ENCODE assay signal across 17 cellular contexts in the genomic region with DNA sequence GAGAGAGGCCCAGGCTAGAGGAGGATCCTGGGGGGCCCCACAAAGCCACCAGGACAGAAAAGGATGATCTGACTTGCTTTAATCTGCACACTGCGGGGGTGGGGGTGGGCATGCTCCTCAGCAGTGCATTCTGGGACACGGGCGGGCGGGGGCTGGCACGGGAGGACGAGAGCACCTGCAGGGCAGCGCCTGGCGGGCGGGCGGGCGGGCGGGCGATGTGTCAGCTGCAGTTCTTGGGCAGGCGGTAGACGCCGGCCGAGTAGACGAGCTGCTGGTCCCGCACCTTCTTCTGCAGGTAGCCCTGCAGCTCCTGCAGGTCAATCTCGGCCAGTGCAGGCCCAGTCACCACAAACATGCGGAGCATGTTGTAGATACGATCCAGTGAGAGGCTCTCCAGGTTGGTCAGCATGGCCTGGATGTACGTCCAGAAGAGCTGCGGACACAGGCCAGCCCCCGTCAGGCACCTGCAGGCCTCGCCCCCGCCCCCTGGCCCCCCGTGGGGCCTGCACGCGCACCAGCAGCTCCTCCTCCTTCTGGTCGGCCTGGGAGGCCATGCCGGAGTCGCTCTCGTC. TPM values are rescaled to one million over a fixed set of nuclear protein-coding genes. Genes with fewer than 3 reads are reported as not detected.
DNase-seq lines count a peak whose midpoint lies in the region; ATAC-seq, FAIRE-seq and TF ChIP-seq lines count a peak whose summit lies in the region.
"Had no signal": no experiment of that assay in that cellular context is flagged by ENCODE, and none has a peak within 500 bp of the region (broad histone marks: within the 10 kb centered on the region; RNA-seq: fewer than 3 reads in every experiment).

No MANE protein-coding gene starts in this region.

- no peak overlapping the region for H4K8ac ChIP-seq in trophoblast cell (ENCODE audit: low read depth, low read length)

- no peaks in the 10 kb centered on the region for H4K20me1 ChIP-seq in GM23338 (replicated peaks; ENCODE audit: insufficient read depth)
- H4K20me1 ChIP-seq in GM12878 (ENCODE audit: control insufficient read depth, insufficient read depth) = no peaks in the 10 kb centered on the region

- H3K27me3 ChIP-seq in GM23338 (ENCODE audit: insufficient read depth) = peaks cover 19% of the 10 kb centered on the region
- H3K27me3 ChIP-seq in GM12878 (replicated peaks in 1 of 2; ENCODE audit: control insufficient read depth in 2 of 2, insufficient read depth in 2 of 2, low read length in 1 of 2) = peaks cover 0 to 3% of the 10 kb centered on the region in 2 experiments; a peak in 1 of 4 replicates
- peaks cover 12% of the 10 kb centered on the region for H3K27me3 ChIP-seq in trophoblast cell (ENCODE audit: insufficient read depth, low read length)

- H3K9me3 Mint-ChIP-seq in activated CD4-positive, alpha-beta memory T cell treated with anti-CD3 and anti-CD28 coated beads for 36 hours = no peaks in the 10 kb centered on the region
- H3K9me3 Mint-ChIP-seq in activated CD4-positive, alpha-beta memory T cell treated with anti-CD3 and anti-CD28 coated beads, Interleukin-2, amount 10 ng/mL, durations not matched to agents 7 days and 5 days = no peaks in the 10 kb centered on the region
- no peaks in the 10 kb centered on the region for H3K9me3 Mint-ChIP-seq in GM23338
- H3K9me3 Mint-ChIP-seq: neural crest cell; T-helper 2 cell treated with Interferon-gamma antibody and Interleukin-4, amounts not matched to agents 5 μg/mL and 100 μg/mL, for 36 hours had no signal

- H2BK5ac ChIP-seq in trophoblast cell (ENCODE audit: low read depth, low read length, poor library complexity) = no peak overlapping the region

- no peaks in the 10 kb centered on the region for H3K36me3 Mint-ChIP-seq in activated CD4-positive, alpha-beta memory T cell treated with anti-CD3 and anti-CD28 coated beads for 36 hours
- H3K36me3 Mint-ChIP-seq in activated CD4-positive, alpha-beta memory T cell treated with anti-CD3 and anti-CD28 coated beads, Interleukin-2, amount 10 ng/mL, durations not matched to agents 7 days and 5 days (ENCODE audit: low read depth) = peaks cover 5% of the 10 kb centered on the region
- peaks cover 4% of the 10 kb centered on the region; the same call in 1 of the 3 replicates for H3K36me3 Mint-ChIP-seq in GM23338 (ENCODE audit: low read depth)

- no peak overlapping the region for H3K4me3 ChIP-seq in GM23338
- H3K4me3 ChIP-seq in GM12878 = no peak overlapping the region
- no peak overlapping the region for H3K4me3 ChIP-seq in trophoblast cell (ENCODE audit: low read depth, low read length)
- H3K4me3 ChIP-seq: sigmoid colon, stomach had no signal

- no peak overlapping the region for H3K4ac ChIP-seq in trophoblast cell (ENCODE audit: low read depth, low read length)

- H4K91ac ChIP-seq in trophoblast cell (ENCODE audit: low read depth, low read length) = no peak overlapping the region

- H3K27ac ChIP-seq in GM23338 (ENCODE audit: low read depth) (no peak overlapping the region), GM12878 (ENCODE audit: control insufficient read depth, insufficient read depth) (no peak overlapping the region), trophoblast cell (ENCODE audit: low read depth, low read length) (no peak overlapping the region)
- H3K27ac ChIP-seq: RWPE1, sigmoid colon had no signal

- H3K79me1 ChIP-seq in trophoblast cell (ENCODE audit: low read length) = no peaks in the 10 kb centered on the region

- no peak overlapping the region for H4K12ac ChIP-seq in trophoblast cell (ENCODE audit: low read depth, low read length)

- peaks cover 7% of the 10 kb centered on the region; the same call in 1 of the 2 replicates for H3F3A ChIP-seq in GM23338 (replicated peaks; ENCODE audit: low read depth)

- no peak overlapping the region for H3K14ac ChIP-seq in trophoblast cell (ENCODE audit: low read length)

- no peak for TF ChIP-seq EP300 in GM12878 (IDR thresholded peaks at IDR 0.05; ENCODE audit: borderline replicate concordance in 1 of 2, control insufficient read depth in 1 of 2, low read depth in 2 of 2, low read length in 2 of 2)

- POLR2A ChIA-PET in activated CD4-positive, alpha-beta memory T cell treated with anti-CD3 and anti-CD28 coated beads for 36 hours (lab: Charles Lee) = interaction anchor here (0.5 kb wide), 1 partner anchor 87 kb away, joined by 3 read pairs; no protein-coding TSS in a partner anchor
- POLR2A ChIA-PET in activated CD4-positive, alpha-beta memory T cell treated with anti-CD3 and anti-CD28 coated beads, Interleukin-2, amount 10 ng/mL, durations not matched to agents 7 days and 5 days (lab: Charles Lee) = interaction anchor here (0.6 to 1.6 kb wide), 4 partner anchors 13 to 67 kb away, joined by 3 to 5 read pairs (median 4); a partner anchor contains a TSS
- POLR2A ChIA-PET in GM12878 (lab: Charles Lee) = interaction anchor here (1.0 to 2.1 kb wide), 3 partner anchors 18 to 25 kb away, joined by 3 to 9 read pairs (median 5); no protein-coding TSS in a partner anchor

- RAD21 ChIA-PET in GM12878 (lab: Charles Lee; ENCODE audit: unreplicated experiment) = no interaction called here

- H3K9ac ChIP-seq in GM12878 (ENCODE audit: control insufficient read depth, insufficient read depth, low read length) (no peak overlapping the region), trophoblast cell (ENCODE audit: low read length) (no peak overlapping the region)

- WGBS in GM12878 (ENCODE audit: insufficient coverage, insufficient replicate concordance, low lambda C conversion rate, missing lambda C conversion rate) = 23% methylated on average over 24 of the region's 34 CpGs
- WGBS in trophoblast cell (ENCODE audit: extremely low coverage, insufficient coverage, insufficient read length) = no CpG with 5 or more reads among the region's 34 CpGs

- intact Hi-C loops in activated CD4-positive, alpha-beta memory T cell treated with anti-CD3 and anti-CD28 coated beads for 36 hours (cut with micrococcal nuclease) = no loop called here
- intact Hi-C loops in GM12878 (cut with micrococcal nuclease; ENCODE audit: unreplicated experiment) = no loop called here

- no peak overlapping the region for H2BK12ac ChIP-seq in trophoblast cell (ENCODE audit: low read length)

- SMC1A ChIA-PET in GM12878 (lab: Charles Lee; ENCODE audit: uncharacterized antibody, unreplicated experiment) = no interaction called here

- no peak for TF ChIP-seq POLR2A in GM12878 (IDR thresholded peaks at IDR 0.05; ENCODE audit: low read depth, low read length)

- no TSS peak for BruUV-seq in GM12878 (replicated peaks; lab: Mats Ljungman, UMichigan)

- H3K4me3 Mint-ChIP-seq in activated CD4-positive, alpha-beta memory T cell treated with anti-CD3 and anti-CD28 coated beads for 36 hours = no peak overlapping the region
- no peak overlapping the region for H3K4me3 Mint-ChIP-seq in activated CD4-positive, alpha-beta memory T cell treated with anti-CD3 and anti-CD28 coated beads, Interleukin-2, amount 10 ng/mL, durations not matched to agents 7 days and 5 days
- no peak overlapping the region for H3K4me3 Mint-ChIP-seq in GM23338
- H3K4me3 Mint-ChIP-seq: neural crest cell; T-helper 2 cell treated with Interferon-gamma antibody and Interleukin-4, amounts not matched to agents 5 μg/mL and 100 μg/mL, for 36 hours had no signal

- peaks cover 15% of the 10 kb centered on the region for H3K27me3 Mint-ChIP-seq in activated CD4-positive, alpha-beta memory T cell treated with anti-CD3 and anti-CD28 coated beads for 36 hours
- peaks cover 29% of the 10 kb centered on the region for H3K27me3 Mint-ChIP-seq in activated CD4-positive, alpha-beta memory T cell treated with anti-CD3 and anti-CD28 coated beads, Interleukin-2, amount 10 ng/mL, durations not matched to agents 7 days and 5 days
- H3K27me3 Mint-ChIP-seq in GM23338 (ENCODE audit: insufficient read depth, low read depth, poor library complexity) = peaks cover 22% of the 10 kb centered on the region

- TF ChIP-seq CTCF in GM23338 (conservative IDR thresholded peaks at IDR 0.05; ENCODE audit: low read depth in 2 of 2) (no peak), GM12878 (IDR thresholded peaks at IDR 0.05 in 2 of 3, conservative IDR thresholded peaks at IDR 0.05 in 1 of 3; ENCODE audit: control insufficient read depth in 2 of 3, extremely low read depth in 1 of 3, insufficient read depth in 1 of 3, low read depth in 3 of 3, low read length in 3 of 3) (0 out of 6 replicates have a peak, but pooled peaks of 1 of the 3 experiments have one; percentile 4)

- no peak overlapping the region for H3K18ac ChIP-seq in trophoblast cell (ENCODE audit: low read length)

- H3K9me2 ChIP-seq in GM23338 (ENCODE audit: insufficient read depth) = no peaks in the 10 kb centered on the region

- no peak overlapping the region for H3K4me2 ChIP-seq in GM23338
- H3K4me2 ChIP-seq in GM12878 (ENCODE audit: control insufficient read depth, insufficient read depth) = no peak overlapping the region
- no peak overlapping the region for H3K4me2 ChIP-seq in trophoblast cell (ENCODE audit: low read length)

- no peak overlapping the region for H2AFZ ChIP-seq in GM23338
- H2AFZ ChIP-seq in GM12878 (ENCODE audit: control insufficient read depth, low read depth, low read length) = no peak overlapping the region
- no peak overlapping the region for H2AFZ ChIP-seq in trophoblast cell (ENCODE audit: insufficient read depth, low read length, poor library complexity)

- in situ Hi-C loops in GM12878 (cut with MboI) = no loop called here

- no peak overlapping the region for H2BK120ac ChIP-seq in trophoblast cell (ENCODE audit: insufficient read depth, low read length, poor library complexity)

- no peaks in the 10 kb centered on the region for H3K4me1 Mint-ChIP-seq in activated CD4-positive, alpha-beta memory T cell treated with anti-CD3 and anti-CD28 coated beads for 36 hours (ENCODE audit: low read depth)
- H3K4me1 Mint-ChIP-seq in activated CD4-positive, alpha-beta memory T cell treated with anti-CD3 and anti-CD28 coated beads, Interleukin-2, amount 10 ng/mL, durations not matched to agents 7 days and 5 days = no peaks in the 10 kb centered on the region
- peaks cover 5% of the 10 kb centered on the region for H3K4me1 Mint-ChIP-seq in GM23338
- H3K4me1 Mint-ChIP-seq: neural crest cell had no signal

- no peak for TF ChIP-seq RAD21 in GM12878 (IDR thresholded peaks at IDR 0.05; ENCODE audit: insufficient read depth, low read depth, low read length)

- H3K9me3 ChIP-seq in GM12878 (replicated peaks; ENCODE audit: control insufficient read depth, insufficient read depth, low read length) = no peaks in the 10 kb centered on the region
- H3K9me3 ChIP-seq in trophoblast cell (ENCODE audit: insufficient read depth, low read depth, low read length) = peaks cover 5% of the 10 kb centered on the region
- H3K9me3 ChIP-seq: sigmoid colon, stomach had no signal

- FAIRE-seq in GM12878 (lab: Jason Lieb, UNC) = no peak

- CTCF ChIA-PET in activated CD4-positive, alpha-beta memory T cell treated with anti-CD3 and anti-CD28 coated beads for 36 hours (lab: Charles Lee) = interaction anchor here (0.6 to 3.2 kb wide), 4 partner anchors 38 to 107 kb away, joined by 3 to 13 read pairs (median 6); no protein-coding TSS in a partner anchor
- CTCF ChIA-PET in activated CD4-positive, alpha-beta memory T cell treated with anti-CD3 and anti-CD28 coated beads, Interleukin-2, amount 10 ng/mL, durations not matched to agents 7 days and 5 days (lab: Charles Lee) = no interaction called here
- CTCF ChIA-PET in GM12878 (lab: Yijun Ruan, JAX) = interaction anchor here (0.9 to 2.4 kb wide), 5 partner anchors 25 to 79 kb away, joined by 3 to 13 read pairs (median 4); a partner anchor contains a TSS

- H3K23ac ChIP-seq in trophoblast cell (ENCODE audit: low read length) = no peak overlapping the region

- H3K4me1 ChIP-seq in GM23338 (ENCODE audit: insufficient read depth) (no peaks in the 10 kb centered on the region), GM12878 (ENCODE audit: control insufficient read depth, insufficient read depth, low read length) (peaks cover 3% of the 10 kb centered on the region; the same call in 1 of the 2 replicates), trophoblast cell (ENCODE audit: control insufficient read depth in 1 of 2, insufficient read depth in 2 of 2, low read length in 2 of 2) (peaks cover 0 to 3% of the 10 kb centered on the region in 2 experiments)

- H3K79me2 ChIP-seq in GM23338 (replicated peaks; ENCODE audit: insufficient read depth) (no peaks in the 10 kb centered on the region), GM12878 (ENCODE audit: control insufficient read depth, insufficient read depth, low read length) (no peaks in the 10 kb centered on the region), trophoblast cell (ENCODE audit: control insufficient read depth, insufficient read depth, low read length, poor library complexity) (no peaks in the 10 kb centered on the region)

- H3K36me3 ChIP-seq in GM23338 (ENCODE audit: insufficient read depth) (no peaks in the 10 kb centered on the region), GM12878 (ENCODE audit: control insufficient read depth in 2 of 2, insufficient read depth in 2 of 2, low read length in 1 of 2) (peaks cover 0 to under 1% of the 10 kb centered on the region in 2 experiments; a peak in 1 of 4 replicates), trophoblast cell (ENCODE audit: control insufficient read depth in 1 of 2, insufficient read depth in 2 of 2, low read length in 2 of 2) (peaks cover 11 to 16% of the 10 kb centered on the region in 2 experiments)

- ATAC-seq in GM23338 (peak; percentile 44), GM12878 (peak; percentile 5; the same call in 2 of the 3 replicates), HG03139 (IDR thresholded peaks at IDR 0.05; ENCODE audit: unreplicated experiment) (no peak)

- no peak overlapping the region for H3K27ac Mint-ChIP-seq in activated CD4-positive, alpha-beta memory T cell treated with anti-CD3 and anti-CD28 coated beads for 36 hours
- no peak overlapping the region for H3K27ac Mint-ChIP-seq in activated CD4-positive, alpha-beta memory T cell treated with anti-CD3 and anti-CD28 coated beads, Interleukin-2, amount 10 ng/mL, durations not matched to agents 7 days and 5 days
- H3K27ac Mint-ChIP-seq in GM23338 = no peak overlapping the region
- H3K27ac Mint-ChIP-seq: T-helper 2 cell treated with Interferon-gamma antibody and Interleukin-4, amounts not matched to agents 5 μg/mL and 100 μg/mL, for 36 hours had no signal

- DNase-seq in activated CD4-positive, alpha-beta memory T cell treated with anti-CD3 and anti-CD28 coated beads for 36 hours = peak; percentile 45
- DNase-seq in activated CD4-positive, alpha-beta memory T cell treated with anti-CD3 and anti-CD28 coated beads, Interleukin-2, amount 10 ng/mL, durations not matched to agents 7 days and 5 days = no peak
- peak; percentile 55 for DNase-seq in GM23338 (ENCODE audit: low spot score)
- no peak for DNase-seq in GM12878 (ENCODE audit: low read depth, low spot score)
- DNase-seq in trophoblast cell = peak; percentile 93
- DNase-seq in NCI-H2227 (lab: John Stamatoyannopoulos, UW; ENCODE audit: unreplicated experiment) = no peak
- DNase-seq in hypothalamus (lab: John Stamatoyannopoulos, UW) = no peak
- DNase-seq: ACHN; activated effector memory CD4-positive, alpha-beta T cell treated with Interleukin-2 at 50 U/mL for 16 hours; mammary epithelial cell; NCI-H446 treated with DMSO at 0.1 percent for 48 hours; sigmoid colon; stomach had no signal

- no peak overlapping the region for H2AK5ac ChIP-seq in trophoblast cell (ENCODE audit: low read length)

RNA-seq across cellular contexts. Expression of a gene that starts 3.0 kb away (rescaled TPM):
- not detected for total RNA-seq in activated CD4-positive, alpha-beta memory T cell treated with anti-CD3 and anti-CD28 coated beads for 36 hours
- not detected for total RNA-seq in activated CD4-positive, alpha-beta memory T cell treated with anti-CD3 and anti-CD28 coated beads, Interleukin-2, amount 10 ng/mL, durations not matched to agents 7 days and 5 days
- not detected in 2 replicates for total RNA-seq in GM23338 (2014; rRNA removed; shearing (Covaris generic))
- polyA plus RNA-seq in GM23338 (2016; fragmentation: Nextera tagmentation; extraction: Ambion mirVana) (not detected in 2 replicates), GM12878 (2011; rRNA removed) (not detected in 2 replicates), GM12878 (2014; fragmentation: Illumina TruSeq; extraction: Trizol) (not detected in 2 replicates), GM12878 (2014; fragmentation: Nextera tagmentation; extraction: Ambion mirVana) (not detected), GM12878 (2014; rRNA removed) (not detected in 2 replicates), GM12878 (2016; fragmentation: Nextera tagmentation; extraction: Ambion mirVana) (not detected)
- total RNA-seq in GM12878 (2013; cell fraction: nucleolus; rRNA removed) = not detected in 2 replicates
- total RNA-seq in GM12878 (2014; rRNA removed) (not detected in 2 replicates), GM12878 (2014; rRNA removed; fragmentation: Illumina TruSeq; extraction: Trizol) (not detected in 2 replicates), GM12878 (2021) (not detected in 2 replicates)
- not detected for polyA plus RNA-seq in GM12878 (2011; ENCODE audit: low read depth)
- not detected in 2 replicates for polyA plus RNA-seq in GM12878 (2011; cell fraction: cytosol; rRNA removed)
- not detected in 2 replicates for polyA plus RNA-seq in GM12878 (2011; cell fraction: nucleus; rRNA removed)
- polyA plus RNA-seq in GM12878 (2012) = not detected in 2 replicates
- not detected in 2 replicates for polyA minus RNA-seq in GM12878 (2011; rRNA and poly(A)+ RNA removed)
- not detected in 2 replicates for polyA minus RNA-seq in GM12878 (2011; cell fraction: cytosol; rRNA and poly(A)+ RNA removed)
- not detected in 2 replicates for polyA minus RNA-seq in GM12878 (2011; cell fraction: nucleus; rRNA and poly(A)+ RNA removed)
- not detected in 2 replicates for polyA plus RNA-seq in trophoblast cell (2013)
- total RNA-seq: mammary epithelial cell, neural crest cell, sigmoid colon, stomach had no signal
- polyA plus RNA-seq: mammary epithelial cell, stomach had no signal

RNA-seq across cellular contexts. Expression of a gene that starts 5.0 kb away (rescaled TPM):
- total RNA-seq in activated CD4-positive, alpha-beta memory T cell treated with anti-CD3 and anti-CD28 coated beads for 36 hours = not detected
- not detected for total RNA-seq in activated CD4-positive, alpha-beta memory T cell treated with anti-CD3 and anti-CD28 coated beads, Interleukin-2, amount 10 ng/mL, durations not matched to agents 7 days and 5 days
- total RNA-seq in GM23338 (2014; rRNA removed; shearing (Covaris generic)) = 0.16 and 0.21 TPM in 2 replicates
- polyA plus RNA-seq in GM23338 (2016; fragmentation: Nextera tagmentation; extraction: Ambion mirVana) (3.0 and 4.3 TPM in 2 replicates), GM12878 (2011; rRNA removed) (0.29 TPM in 1 of 2 replicates, not detected in the other), GM12878 (2014; fragmentation: Illumina TruSeq; extraction: Trizol) (not detected in 2 replicates), GM12878 (2014; fragmentation: Nextera tagmentation; extraction: Ambion mirVana) (not detected), GM12878 (2014; rRNA removed) (0.69 and 0.82 TPM in 2 replicates), GM12878 (2016; fragmentation: Nextera tagmentation; extraction: Ambion mirVana) (under 1 TPM; 0.33 to 0.91 TPM)
- total RNA-seq in GM12878 (2013; cell fraction: nucleolus; rRNA removed) = 3.5 and 5.3 TPM in 2 replicates
- total RNA-seq in GM12878 (2014; rRNA removed) (0.11 TPM in 1 of 2 replicates, not detected in the other), GM12878 (2014; rRNA removed; fragmentation: Illumina TruSeq; extraction: Trizol) (not detected in 2 replicates), GM12878 (2021) (0.58 and 0.64 TPM in 2 replicates)
- polyA plus RNA-seq in GM12878 (2011; ENCODE audit: low read depth) = not detected
- polyA plus RNA-seq in GM12878 (2011; cell fraction: cytosol; rRNA removed) = 0.52 and 1.2 TPM in 2 replicates
- polyA plus RNA-seq in GM12878 (2011; cell fraction: nucleus; rRNA removed) = 3.7 and 4.4 TPM in 2 replicates
- 0.30 and 0.88 TPM in 2 replicates for polyA plus RNA-seq in GM12878 (2012)
- polyA minus RNA-seq in GM12878 (2011; rRNA and poly(A)+ RNA removed) = not detected in 2 replicates
- 1.2 TPM in 1 of 2 replicates, not detected in the other for polyA minus RNA-seq in GM12878 (2011; cell fraction: cytosol; rRNA and poly(A)+ RNA removed)
- 2.1 and 3.7 TPM in 2 replicates for polyA minus RNA-seq in GM12878 (2011; cell fraction: nucleus; rRNA and poly(A)+ RNA removed)
- not detected in 2 replicates for polyA plus RNA-seq in trophoblast cell (2013)
- polyA plus RNA-seq: mammary epithelial cell had no signal

RNA-seq across cellular contexts. Expression of a gene that starts 13.6 kb away (rescaled TPM):
- total RNA-seq in activated CD4-positive, alpha-beta memory T cell treated with anti-CD3 and anti-CD28 coated beads for 36 hours = 10 to 100 TPM; 36.3 to 36.9 TPM
- total RNA-seq in activated CD4-positive, alpha-beta memory T cell treated with anti-CD3 and anti-CD28 coated beads, Interleukin-2, amount 10 ng/mL, durations not matched to agents 7 days and 5 days = 10 to 100 TPM; 53.3 to 57.8 TPM
- total RNA-seq in GM23338 (2014; rRNA removed; shearing (Covaris generic)) = 41.5 and 42.9 TPM in 2 replicates
- 16.4 and 19.2 TPM in 2 replicates for polyA plus RNA-seq in GM23338 (2016; fragmentation: Nextera tagmentation; extraction: Ambion mirVana)
- total RNA-seq in GM12878 (2013; cell fraction: nucleolus; rRNA removed) = 86.4 and 102 TPM in 2 replicates
- total RNA-seq in GM12878 (2014; rRNA removed) = 18.1 and 26.1 TPM in 2 replicates
- total RNA-seq in GM12878 (2014; rRNA removed; fragmentation: Illumina TruSeq; extraction: Trizol) = 12.5 and 14.2 TPM in 2 replicates
- 62.2 and 65.2 TPM in 2 replicates for total RNA-seq in GM12878 (2021)
- polyA plus RNA-seq in GM12878 (2011; ENCODE audit: low read depth) = 24.1 TPM
- polyA plus RNA-seq in GM12878 (2011; rRNA removed) = 9.0 and 20.7 TPM in 2 replicates
- polyA plus RNA-seq in GM12878 (2011; cell fraction: cytosol; rRNA removed) = 18.5 and 30.0 TPM in 2 replicates
- polyA plus RNA-seq in GM12878 (2011; cell fraction: nucleus; rRNA removed) = 248 and 250 TPM in 2 replicates
- 39.4 and 42.5 TPM in 2 replicates for polyA plus RNA-seq in GM12878 (2012)
- polyA plus RNA-seq in GM12878 (2014; fragmentation: Illumina TruSeq; extraction: Trizol) = 6.0 and 12.0 TPM in 2 replicates
- under 1 TPM; 0.03 to 0.04 TPM for polyA plus RNA-seq in GM12878 (2014; fragmentation: Nextera tagmentation; extraction: Ambion mirVana)
- polyA plus RNA-seq in GM12878 (2014; rRNA removed) = 53.1 and 60.9 TPM in 2 replicates
- 10 to 100 TPM; 20.2 to 21.0 TPM for polyA plus RNA-seq in GM12878 (2016; fragmentation: Nextera tagmentation; extraction: Ambion mirVana)
- 14.8 and 26.2 TPM in 2 replicates for polyA minus RNA-seq in GM12878 (2011; rRNA and poly(A)+ RNA removed)
- 26.0 and 30.9 TPM in 2 replicates for polyA minus RNA-seq in GM12878 (2011; cell fraction: cytosol; rRNA and poly(A)+ RNA removed)
- polyA minus RNA-seq in GM12878 (2011; cell fraction: nucleus; rRNA and poly(A)+ RNA removed) = 61.2 and 71.8 TPM in 2 replicates
- 22.5 and 23.1 TPM in 2 replicates for polyA plus RNA-seq in trophoblast cell (2013)

RNA-seq across cellular contexts. Expression of a gene that starts 13.7 kb away (rescaled TPM):
- total RNA-seq in activated CD4-positive, alpha-beta memory T cell treated with anti-CD3 and anti-CD28 coated beads for 36 hours = 10 to 100 TPM; 58.9 to 62.1 TPM
- 10 to 100 TPM; 70.0 to 76.3 TPM for total RNA-seq in activated CD4-positive, alpha-beta memory T cell treated with anti-CD3 and anti-CD28 coated beads, Interleukin-2, amount 10 ng/mL, durations not matched to agents 7 days and 5 days
- 91.5 and 132 TPM in 2 replicates for total RNA-seq in GM23338 (2014; rRNA removed; shearing (Covaris generic))
- polyA plus RNA-seq in GM23338 (2016; fragmentation: Nextera tagmentation; extraction: Ambion mirVana) = 154 TPM in 2 replicates
- total RNA-seq in GM12878 (2013; cell fraction: nucleolus; rRNA removed) = 12.8 and 16.8 TPM in 2 replicates
- 72.6 and 96.6 TPM in 2 replicates for total RNA-seq in GM12878 (2014; rRNA removed)
- total RNA-seq in GM12878 (2014; rRNA removed; fragmentation: Illumina TruSeq; extraction: Trizol) = 48.5 and 54.2 TPM in 2 replicates
- 84.8 and 88.3 TPM in 2 replicates for total RNA-seq in GM12878 (2021)
- polyA plus RNA-seq in GM12878 (2011; ENCODE audit: low read depth) = 27.0 TPM
- 33.4 and 67.6 TPM in 2 replicates for polyA plus RNA-seq in GM12878 (2011; rRNA removed)
- polyA plus RNA-seq in GM12878 (2011; cell fraction: cytosol; rRNA removed) = 132 and 179 TPM in 2 replicates
- polyA plus RNA-seq in GM12878 (2011; cell fraction: nucleus; rRNA removed) = 78.8 and 83.0 TPM in 2 replicates
- 50.7 and 62.2 TPM in 2 replicates for polyA plus RNA-seq in GM12878 (2012)
- 4.1 and 40.5 TPM in 2 replicates for polyA plus RNA-seq in GM12878 (2014; fragmentation: Illumina TruSeq; extraction: Trizol)
- polyA plus RNA-seq in GM12878 (2014; fragmentation: Nextera tagmentation; extraction: Ambion mirVana) = 10 to 100 TPM in 1 of 2 experiments, under 1 TPM in 1; 0.63 to 13.4 TPM
- polyA plus RNA-seq in GM12878 (2014; rRNA removed) = 122 and 138 TPM in 2 replicates
- polyA plus RNA-seq in GM12878 (2016; fragmentation: Nextera tagmentation; extraction: Ambion mirVana) = 100 to 1,000 TPM; 122 to 139 TPM
- polyA minus RNA-seq in GM12878 (2011; rRNA and poly(A)+ RNA removed) = 11.6 and 31.9 TPM in 2 replicates
- 19.2 and 20.3 TPM in 2 replicates for polyA minus RNA-seq in GM12878 (2011; cell fraction: cytosol; rRNA and poly(A)+ RNA removed)
- polyA minus RNA-seq in GM12878 (2011; cell fraction: nucleus; rRNA and poly(A)+ RNA removed) = 10.0 and 12.9 TPM in 2 replicates
- 58.2 and 59.7 TPM in 2 replicates for polyA plus RNA-seq in trophoblast cell (2013)

RNA-seq across cellular contexts. Expression of a gene that starts 25.7 kb away (rescaled TPM):
- 1 to 10 TPM; 6.1 to 6.7 TPM for total RNA-seq in activated CD4-positive, alpha-beta memory T cell treated with anti-CD3 and anti-CD28 coated beads for 36 hours
- total RNA-seq in activated CD4-positive, alpha-beta memory T cell treated with anti-CD3 and anti-CD28 coated beads, Interleukin-2, amount 10 ng/mL, durations not matched to agents 7 days and 5 days = 1 to 10 TPM; 8.5 to 9.4 TPM
- total RNA-seq in GM23338 (2014; rRNA removed; shearing (Covaris generic)) = 29.2 and 29.3 TPM in 2 replicates
- polyA plus RNA-seq in GM23338 (2016; fragmentation: Nextera tagmentation; extraction: Ambion mirVana) (6.4 and 9.1 TPM in 2 replicates), GM12878 (2011; rRNA removed) (1.2 and 2.9 TPM in 2 replicates), GM12878 (2014; fragmentation: Illumina TruSeq; extraction: Trizol) (0.08 and 2.0 TPM in 2 replicates), GM12878 (2014; fragmentation: Nextera tagmentation; extraction: Ambion mirVana) (under 1 TPM; 0.18 to 0.75 TPM), GM12878 (2014; rRNA removed) (9.6 and 10.8 TPM in 2 replicates), GM12878 (2016; fragmentation: Nextera tagmentation; extraction: Ambion mirVana) (1 to 10 TPM; 2.0 to 3.2 TPM)
- total RNA-seq in GM12878 (2013; cell fraction: nucleolus; rRNA removed) = 9.0 and 9.7 TPM in 2 replicates
- total RNA-seq in GM12878 (2014; rRNA removed) (7.5 and 9.1 TPM in 2 replicates), GM12878 (2014; rRNA removed; fragmentation: Illumina TruSeq; extraction: Trizol) (3.8 and 4.1 TPM in 2 replicates), GM12878 (2021) (19.5 and 19.6 TPM in 2 replicates)
- polyA plus RNA-seq in GM12878 (2011; ENCODE audit: low read depth) = 2.1 TPM
- polyA plus RNA-seq in GM12878 (2011; cell fraction: cytosol; rRNA removed) = 4.2 and 7.8 TPM in 2 replicates
- polyA plus RNA-seq in GM12878 (2011; cell fraction: nucleus; rRNA removed) = 27.4 and 50.9 TPM in 2 replicates
- 7.2 and 10.8 TPM in 2 replicates for polyA plus RNA-seq in GM12878 (2012)
- polyA minus RNA-seq in GM12878 (2011; rRNA and poly(A)+ RNA removed) = 2.5 and 6.5 TPM in 2 replicates
- polyA minus RNA-seq in GM12878 (2011; cell fraction: cytosol; rRNA and poly(A)+ RNA removed) = 5.3 and 7.5 TPM in 2 replicates
- 5.9 and 12.9 TPM in 2 replicates for polyA minus RNA-seq in GM12878 (2011; cell fraction: nucleus; rRNA and poly(A)+ RNA removed)
- 11.1 and 11.8 TPM in 2 replicates for polyA plus RNA-seq in trophoblast cell (2013)

Comparison
In these comparisons a context has a peak if more than half of its experiments do, and no peak if none do; other contexts are left out.
1. DNase-seq: peak in activated CD4-positive, alpha-beta memory T cell treated with anti-CD3 and anti-CD28 coated beads for 36 hours (single experiment), GM23338 (single experiment) and trophoblast cell (2 of 2); none in activated CD4-positive, alpha-beta memory T cell treated with anti-CD3 and anti-CD28 coated beads, Interleukin-2, amount 10 ng/mL, durations not matched to agents 7 days and 5 days (single experiment), GM12878 (single experiment), NCI-H2227 (single experiment) and hypothalamus (0 of 51).